28 cellular contexts compared by ENCODE assay signal in genomic region chr9:13151489-13151888, GRCh38.
"Had no signal": no experiment of that assay in that cellular context is flagged by ENCODE, and none has a peak within 500 bp of the region (broad histone marks: within the 10 kb centered on the region; RNA-seq: fewer than 3 reads in every experiment).

No MANE protein-coding gene starts in this region.

- H3K4me1 Mint-ChIP-seq: activated CD4-positive, alpha-beta T cell treated with anti-CD3 and anti-CD28 coated beads for 36 hours; activated CD4-positive, alpha-beta T cell treated with anti-CD3 and anti-CD28 coated beads, Interleukin-2, amount 10 ng/mL, durations not matched to agents 24 days and 14 days; activated CD8-positive, alpha-beta memory T cell treated with anti-CD3 and anti-CD28 coated beads, Interleukin-2, amount 10 ng/mL, durations not matched to agents 7 days and 5 days; activated naive CD4-positive, alpha-beta T cell treated with anti-CD3 and anti-CD28 coated beads, Interleukin-2, amount 10 ng/mL, durations not matched to agents 7 days and 5 days; activated naive CD8-positive, alpha-beta T cell treated with anti-CD3 and anti-CD28 coated beads, Interleukin-2, amount 10 ng/mL, durations not matched to agents 7 days and 5 days; T-helper 17 cell had no signal

- H3K36me3 Mint-ChIP-seq: activated CD4-positive, alpha-beta memory T cell treated with anti-CD3 and anti-CD28 coated beads for 36 hours; activated CD8-positive, alpha-beta memory T cell treated with anti-CD3 and anti-CD28 coated beads, Interleukin-2, amount 10 ng/mL, durations not matched to agents 7 days and 5 days; activated naive CD4-positive, alpha-beta T cell treated with anti-CD3 and anti-CD28 coated beads, Interleukin-2, amount 10 ng/mL, durations not matched to agents 7 days and 5 days; activated naive CD4-positive, alpha-beta T cell treated with anti-CD3 and anti-CD28 coated beads, Interleukin-2, amount 50 U/mL, for 72 hours; activated naive CD8-positive, alpha-beta T cell treated with anti-CD3 and anti-CD28 coated beads, Interleukin-2, amount 10 ng/mL, durations not matched to agents 7 days and 5 days had no signal

- H3K4me3 ChIP-seq: body of pancreas, colonic mucosa, esophagus squamous epithelium, heart left ventricle had no signal

- ATAC-seq: activated CD4-positive, alpha-beta T cell treated with anti-CD3 and anti-CD28 coated beads for 36 hours; activated CD8-positive, alpha-beta memory T cell treated with anti-CD3 and anti-CD28 coated beads, Interleukin-2, amount 10 ng/mL, durations not matched to agents 7 days and 5 days; activated CD8-positive, alpha-beta T cell treated with anti-CD3 and anti-CD28 coated beads, Interleukin-2, amount 10 ng/mL, durations not matched to agents 7 days and 5 days; activated naive CD4-positive, alpha-beta T cell treated with anti-CD3 and anti-CD28 coated beads, Interleukin-2, amount 50 U/mL, for 72 hours; activated T-cell treated with anti-CD3 and anti-CD28 coated beads, Interleukin-2, amount 50 U/mL, for 72 hours; body of pancreas; heart left ventricle; T-helper 17 cell had no signal

- H3K4me3 Mint-ChIP-seq: activated CD4-positive, alpha-beta memory T cell treated with anti-CD3 and anti-CD28 coated beads for 36 hours; activated CD4-positive, alpha-beta T cell treated with anti-CD3 and anti-CD28 coated beads for 36 hours; activated CD4-positive, alpha-beta T cell treated with anti-CD3 and anti-CD28 coated beads, Interleukin-2, amount 10 ng/mL, durations not matched to agents 24 days and 14 days; activated CD8-positive, alpha-beta memory T cell treated with anti-CD3 and anti-CD28 coated beads, Interleukin-2, amount 10 ng/mL, durations not matched to agents 7 days and 5 days; activated CD8-positive, alpha-beta T cell treated with anti-CD3 and anti-CD28 coated beads, Interleukin-2, amount 10 ng/mL, durations not matched to agents 7 days and 5 days; activated naive CD4-positive, alpha-beta T cell treated with anti-CD3 and anti-CD28 coated beads, Interleukin-2, amount 10 ng/mL, durations not matched to agents 7 days and 5 days; activated naive CD8-positive, alpha-beta T cell treated with anti-CD3 and anti-CD28 coated beads, Interleukin-2, amount 10 ng/mL, durations not matched to agents 7 days and 5 days; activated T-cell treated with anti-CD3 and anti-CD28 coated beads, Interleukin-2, amount 50 U/mL, for 72 hours; T-helper 17 cell had no signal

- H3K27ac ChIP-seq: body of pancreas, colonic mucosa, epithelial cell of prostate, esophagus squamous epithelium, heart left ventricle had no signal

- H3K27ac Mint-ChIP-seq: activated CD4-positive, alpha-beta memory T cell treated with anti-CD3 and anti-CD28 coated beads for 36 hours; activated CD4-positive, alpha-beta T cell treated with anti-CD3 and anti-CD28 coated beads for 36 hours; activated CD4-positive, alpha-beta T cell treated with anti-CD3 and anti-CD28 coated beads, Interleukin-2, amount 10 ng/mL, durations not matched to agents 24 days and 14 days; activated CD8-positive, alpha-beta memory T cell treated with anti-CD3 and anti-CD28 coated beads, Interleukin-2, amount 10 ng/mL, durations not matched to agents 7 days and 5 days; activated CD8-positive, alpha-beta T cell treated with anti-CD3 and anti-CD28 coated beads, Interleukin-2, amount 10 ng/mL, durations not matched to agents 7 days and 5 days; activated naive CD4-positive, alpha-beta T cell treated with anti-CD3 and anti-CD28 coated beads, Interleukin-2, amount 10 ng/mL, durations not matched to agents 7 days and 5 days; activated naive CD4-positive, alpha-beta T cell treated with anti-CD3 and anti-CD28 coated beads, Interleukin-2, amount 50 U/mL, for 72 hours; activated naive CD8-positive, alpha-beta T cell treated with anti-CD3 and anti-CD28 coated beads, Interleukin-2, amount 10 ng/mL, durations not matched to agents 7 days and 5 days; activated T-cell treated with anti-CD3 and anti-CD28 coated beads, Interleukin-2, amount 50 U/mL, for 72 hours; T-helper 17 cell had no signal

- DNase-seq: activated CD4-positive, alpha-beta memory T cell treated with anti-CD3 and anti-CD28 coated beads for 36 hours; activated CD4-positive, alpha-beta T cell treated with anti-CD3 and anti-CD28 coated beads for 36 hours; activated CD4-positive, alpha-beta T cell treated with anti-CD3 and anti-CD28 coated beads, Interleukin-2, amount 10 ng/mL, durations not matched to agents 24 days and 14 days; activated CD4-positive, CD25-positive, alpha-beta regulatory T cell; activated CD4-positive, CD25-positive, alpha-beta regulatory T cell treated with anti-CD3 and anti-CD28 coated beads, Interleukin-2, amount 50 U/mL, for 72 hours; activated CD8-positive, alpha-beta memory T cell treated with anti-CD3 and anti-CD28 coated beads, Interleukin-2, amount 10 ng/mL, durations not matched to agents 7 days and 5 days; activated CD8-positive, alpha-beta memory T cell treated with anti-CD3 and anti-CD28 coated beads, Interleukin-2, amount 50 U/mL, for 4 hours; activated CD8-positive, alpha-beta T cell treated with anti-CD3 and anti-CD28 coated beads, Interleukin-2, amount 10 ng/mL, durations not matched to agents 7 days and 5 days; activated gamma-delta T cell; activated naive CD4-positive, alpha-beta T cell; activated naive CD4-positive, alpha-beta T cell treated with anti-CD3 and anti-CD28 coated beads, Interleukin-2, amount 10 ng/mL, durations not matched to agents 7 days and 5 days; activated naive CD8-positive, alpha-beta T cell treated with anti-CD3 and anti-CD28 coated beads, Interleukin-2, amount 10 ng/mL, durations not matched to agents 7 days and 5 days; activated T-cell treated with anti-CD3 and anti-CD28 coated beads, Interleukin-2, amount 50 U/mL, for 1 hour; activated T-cell treated with anti-CD3 and anti-CD28 coated beads, Interleukin-2, amount 50 U/mL, for 72 hours; amygdala; aorta; body of pancreas; caudate nucleus; colonic mucosa; effector CD8-positive, alpha-beta T cell; esophagus squamous epithelium; foreskin fibroblast; glutamatergic neuron; heart left ventricle; T-helper 1 cell; T-helper 17 cell had no signal

- H3K9me3 Mint-ChIP-seq: activated CD4-positive, alpha-beta T cell treated with anti-CD3 and anti-CD28 coated beads, Interleukin-2, amount 10 ng/mL, durations not matched to agents 24 days and 14 days; activated naive CD4-positive, alpha-beta T cell treated with anti-CD3 and anti-CD28 coated beads, Interleukin-2, amount 10 ng/mL, durations not matched to agents 7 days and 5 days; activated naive CD8-positive, alpha-beta T cell treated with anti-CD3 and anti-CD28 coated beads, Interleukin-2, amount 10 ng/mL, durations not matched to agents 7 days and 5 days had no signal

- H3K36me3 ChIP-seq: colonic mucosa had no signal

- H3K9me3 ChIP-seq: body of pancreas, colonic mucosa, esophagus squamous epithelium, heart left ventricle had no signal

- H3K27me3 ChIP-seq: body of pancreas, colonic mucosa, esophagus squamous epithelium, heart left ventricle had no signal

- H3K4me1 ChIP-seq: body of pancreas, colonic mucosa, esophagus squamous epithelium had no signal

- H3K27me3 Mint-ChIP-seq: activated CD4-positive, alpha-beta memory T cell treated with anti-CD3 and anti-CD28 coated beads for 36 hours; activated CD4-positive, alpha-beta T cell treated with anti-CD3 and anti-CD28 coated beads for 36 hours; activated CD4-positive, alpha-beta T cell treated with anti-CD3 and anti-CD28 coated beads, Interleukin-2, amount 10 ng/mL, durations not matched to agents 24 days and 14 days; activated CD8-positive, alpha-beta memory T cell treated with anti-CD3 and anti-CD28 coated beads, Interleukin-2, amount 10 ng/mL, durations not matched to agents 7 days and 5 days; activated naive CD4-positive, alpha-beta T cell treated with anti-CD3 and anti-CD28 coated beads, Interleukin-2, amount 10 ng/mL, durations not matched to agents 7 days and 5 days; activated naive CD8-positive, alpha-beta T cell treated with anti-CD3 and anti-CD28 coated beads, Interleukin-2, amount 10 ng/mL, durations not matched to agents 7 days and 5 days; T-helper 17 cell had no signal
